Comparison of ENCODE assay signal across 8 cellular contexts in the genomic region with DNA sequence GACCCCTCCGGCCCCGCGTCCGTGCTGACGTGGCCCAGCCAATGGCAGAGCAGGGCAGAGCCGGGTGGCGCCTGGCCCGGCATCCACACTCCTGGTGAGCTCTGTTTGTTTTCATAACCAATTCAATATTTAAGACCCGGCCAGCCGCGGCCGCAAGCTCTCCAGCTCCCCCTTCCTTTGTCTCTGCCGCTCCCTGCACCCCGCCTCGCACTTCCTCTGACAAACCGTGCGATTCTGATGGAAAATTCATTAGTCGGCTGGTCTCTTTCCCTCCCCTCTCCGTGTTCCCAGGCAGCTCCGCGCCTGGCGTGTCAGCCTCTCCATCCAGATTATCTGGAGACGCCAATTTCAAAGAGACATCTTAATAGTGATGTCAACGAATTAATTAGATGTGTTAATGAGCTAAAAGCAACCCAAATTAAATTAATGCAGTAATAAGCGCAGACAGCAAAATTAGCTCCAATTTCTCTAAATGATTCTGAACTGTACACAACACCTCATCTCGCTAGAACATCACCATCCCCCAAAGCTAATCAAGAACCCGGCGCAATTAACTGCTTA. TPM values are rescaled to one million over a fixed set of nuclear protein-coding genes. Genes with fewer than 3 reads are reported as not detected.
DNase-seq lines count a peak whose midpoint lies in the region; ATAC-seq, FAIRE-seq and TF ChIP-seq lines count a peak whose summit lies in the region.

No MANE protein-coding gene starts in this region.

- no peak for FAIRE-seq in astrocyte (lab: Jason Lieb, UNC)

- H3K4me1 Mint-ChIP-seq in astrocyte (ENCODE audit: low read depth, unreplicated experiment), result peaks cover 4% of the 10 kb centered on the region

- H3K27me3 Mint-ChIP-seq in astrocyte (ENCODE audit: low read depth, unreplicated experiment), result peaks cover 65% of the 10 kb centered on the region

- no peaks in the 10 kb centered on the region for H3K79me2 ChIP-seq in astrocyte (ENCODE audit: insufficient read depth, low read length)

- peaks cover 19% of the 10 kb centered on the region for H3K27me3 ChIP-seq in MG63
- H3K27me3 ChIP-seq in astrocyte (ENCODE audit: insufficient read depth, low read length), result peaks cover 45% of the 10 kb centered on the region

- peaks cover 8% of the 10 kb centered on the region for H3K9me3 ChIP-seq in MG63
- H3K9me3 ChIP-seq in astrocyte (ENCODE audit: insufficient read depth, low read depth, low read length), result peaks cover 7% of the 10 kb centered on the region

- H3K4me3 Mint-ChIP-seq in astrocyte (ENCODE audit: unreplicated experiment), result peak overlapping the region; percentile 54

- H3K9ac ChIP-seq in astrocyte (ENCODE audit: low read length), result no peak overlapping the region

- no peak overlapping the region for H2AFZ ChIP-seq in astrocyte (ENCODE audit: low read depth, low read length)

- H3K36me3 ChIP-seq in MG63, result no peaks in the 10 kb centered on the region
- no peaks in the 10 kb centered on the region for H3K36me3 ChIP-seq in astrocyte (ENCODE audit: insufficient read depth, low read length)

- H3K27ac ChIP-seq in astrocyte (ENCODE audit: low read depth, low read length), result no peak overlapping the region

- DNase-seq in DMS153 (lab: John Stamatoyannopoulos, UW), result peak; percentile 57
- DNase-seq in MG63, result peak; percentile 80
- DNase-seq in astrocyte (ENCODE audit: low read depth), result peak; percentile 61
- DNase-seq in medulla oblongata (ENCODE audit: extremely low spot score), result peak; percentile 4
- no peak for DNase-seq in COLO829 (ENCODE audit: low spot score)
- no peak for DNase-seq in stimulated activated CD4-positive, alpha-beta T cell treated with anti-CD3 and anti-CD28 coated beads, Interleukin-2, amount 100 ng/mL, for 48 hours

- no peak for TF ChIP-seq CTCF in astrocyte (IDR thresholded peaks at IDR 0.05; ENCODE audit: insufficient read depth, low read depth, low read length)

- no peaks in the 10 kb centered on the region for H3K36me3 Mint-ChIP-seq in astrocyte (ENCODE audit: low read depth, unreplicated experiment)

- peak overlapping the region; percentile 75 for H3K4me2 ChIP-seq in astrocyte (ENCODE audit: low read length)

- H3K4me3 ChIP-seq in MG63 (no peak overlapping the region), astrocyte (ENCODE audit: insufficient read depth, low read depth, low read length) (peak overlapping the region; percentile 20)

- H3K4me1 ChIP-seq in astrocyte (ENCODE audit: insufficient read depth, low read length), result peaks cover 6% of the 10 kb centered on the region

- no peak overlapping the region for H3K27ac Mint-ChIP-seq in astrocyte (ENCODE audit: unreplicated experiment)

- H4K20me1 ChIP-seq in astrocyte (ENCODE audit: insufficient read depth, low read length), result no peaks in the 10 kb centered on the region

- H3K9me3 Mint-ChIP-seq in astrocyte (ENCODE audit: unreplicated experiment), result peaks cover 6% of the 10 kb centered on the region

- ATAC-seq in HG03097 (IDR thresholded peaks at IDR 0.05; ENCODE audit: low FRiP score, unreplicated experiment) (no peak), HG03196 (IDR thresholded peaks at IDR 0.05; ENCODE audit: unreplicated experiment) (no peak)

RNA-seq across cellular contexts. Expression of gene MICALL2, which starts 55.3 kb away (rescaled TPM):
- total RNA-seq in MG63 (2014; rRNA removed; shearing (Covaris generic); ENCODE audit: low replicate concordance), result 7.9 and 13.5 TPM in 2 replicates
- 41.5 and 43.4 TPM in 2 replicates for total RNA-seq in astrocyte

Comparison
In these comparisons a context has a peak if more than half of its experiments do, and no peak if none do; other contexts are left out.
1. DNase-seq: peak in DMS153 (single experiment), MG63 (single experiment), astrocyte (single experiment) and medulla oblongata (single experiment); none in COLO829 (single experiment) and stimulated activated CD4-positive, alpha-beta T cell treated with anti-CD3 and anti-CD28 coated beads, Interleukin-2, amount 100 ng/mL, for 48 hours (0 of 2).